In the genomic region with DNA sequence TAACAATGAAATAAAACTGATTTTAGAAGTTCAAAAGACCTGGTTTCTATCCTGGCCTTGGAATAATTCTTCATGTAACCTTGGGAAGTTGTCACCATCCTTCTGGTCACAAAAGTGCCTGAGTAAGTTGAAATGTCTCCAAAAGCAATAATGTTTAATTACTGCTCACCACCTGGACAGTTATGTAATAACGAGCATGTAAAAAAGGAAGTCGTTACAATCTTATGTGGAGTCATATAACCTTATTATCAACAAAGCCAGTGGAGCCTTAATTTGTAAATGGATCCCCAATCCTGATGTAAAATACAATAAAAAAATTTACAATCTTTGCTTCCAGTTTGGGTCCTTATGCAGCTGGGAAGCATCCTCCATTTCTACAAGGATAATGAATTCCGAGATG, we compare ENCODE assay signal across 21 cellular contexts.
"Had no signal": no experiment of that assay in that cellular context is flagged by ENCODE, and none has a peak within 500 bp of the region (broad histone marks: within the 10 kb centered on the region; RNA-seq: fewer than 3 reads in every experiment).

No MANE protein-coding gene starts in this region.

- H3K9me3 Mint-ChIP-seq: activated naive CD4-positive, alpha-beta T cell treated with anti-CD3 and anti-CD28 coated beads, Interleukin-2, amount 50 U/mL, for 24 hours had no signal

- ATAC-seq: left lobe of liver; natural killer cell treated with Interleukin-12 subunit alpha and Interleukin-12 subunit beta and Interleukin-15 and Interleukin-18, amount 100 ng/mL, for 72 hours; pancreas; sciatic nerve; stimulated activated memory B cell treated with anti-CD40 and anti-IgM and Interleukin-4, amounts not matched to agents 10 μg/mL and 1 μg/mL and 100 μg/mL, for 72 hours had no signal

- H3K27me3 ChIP-seq: ascending aorta, neutrophil, pancreas, upper lobe of left lung had no signal

- H3K4me1 ChIP-seq: ascending aorta, pancreas, upper lobe of left lung had no signal

- H3K9me3 ChIP-seq: ascending aorta, neutrophil, pancreas, thoracic aorta had no signal

- DNase-seq: activated CD4-positive, alpha-beta T cell treated with anti-CD3 and anti-CD28 coated beads, Interleukin-2, amount 50 U/mL, for 1 hour; activated CD4-positive, CD25-positive, alpha-beta regulatory T cell treated with anti-CD3 and anti-CD28 coated beads, Interleukin-2, amount 50 U/mL, for 72 hours; activated CD8-positive, alpha-beta memory T cell treated with anti-CD3 and anti-CD28 coated beads, Interleukin-2, amount 50 U/mL, for 4 hours; activated gamma-delta T cell; activated T-cell treated with anti-CD3 and anti-CD28 coated beads, Interleukin-2, amount 50 U/mL, for 48 hours; foreskin melanocyte; pancreas; stimulated activated CD4-positive, alpha-beta T cell treated with anti-CD3 and anti-CD28 coated beads, Interleukin-4, amount 100 ng/mL, for 24 hours; upper lobe of left lung had no signal

- H3K27ac ChIP-seq: ascending aorta, coronary artery, neutrophil, pancreas, thoracic aorta, upper lobe of left lung, VCaP had no signal

- H3K4me3 Mint-ChIP-seq: activated naive CD4-positive, alpha-beta T cell treated with anti-CD3 and anti-CD28 coated beads, Interleukin-2, amount 50 U/mL, for 24 hours; natural killer cell treated with Interleukin-12 subunit alpha and Interleukin-12 subunit beta and Interleukin-15 and Interleukin-18, amount 100 ng/mL, for 72 hours; stimulated activated memory B cell treated with anti-CD40 and anti-IgM and Interleukin-4, amounts not matched to agents 10 μg/mL and 1 μg/mL and 100 μg/mL, for 72 hours had no signal

- H3K27ac Mint-ChIP-seq: activated naive CD4-positive, alpha-beta T cell treated with anti-CD3 and anti-CD28 coated beads, Interleukin-2, amount 50 U/mL, for 24 hours; natural killer cell treated with Interleukin-12 subunit alpha and Interleukin-12 subunit beta and Interleukin-15 and Interleukin-18, amount 100 ng/mL, for 72 hours; stimulated activated memory B cell treated with anti-CD40 and anti-IgM and Interleukin-4, amounts not matched to agents 10 μg/mL and 1 μg/mL and 100 μg/mL, for 72 hours had no signal

- H3K36me3 Mint-ChIP-seq: stimulated activated memory B cell treated with anti-CD40 and anti-IgM and Interleukin-4, amounts not matched to agents 10 μg/mL and 1 μg/mL and 100 μg/mL, for 72 hours had no signal

- H3K36me3 ChIP-seq: ascending aorta, neutrophil, pancreas, thoracic aorta, upper lobe of left lung had no signal

- H3K4me3 ChIP-seq: ascending aorta, coronary artery, lung, pancreas, smooth muscle cell, thoracic aorta, upper lobe of left lung had no signal

- H3K27me3 Mint-ChIP-seq: activated naive CD4-positive, alpha-beta T cell treated with anti-CD3 and anti-CD28 coated beads, Interleukin-2, amount 50 U/mL, for 24 hours had no signal

- H3K4me1 Mint-ChIP-seq: activated naive CD4-positive, alpha-beta T cell treated with anti-CD3 and anti-CD28 coated beads, Interleukin-2, amount 50 U/mL, for 24 hours; stimulated activated memory B cell treated with anti-CD40 and anti-IgM and Interleukin-4, amounts not matched to agents 10 μg/mL and 1 μg/mL and 100 μg/mL, for 72 hours had no signal
